Comparison of ENCODE assay signal across 8 cellular contexts in the genomic region with DNA sequence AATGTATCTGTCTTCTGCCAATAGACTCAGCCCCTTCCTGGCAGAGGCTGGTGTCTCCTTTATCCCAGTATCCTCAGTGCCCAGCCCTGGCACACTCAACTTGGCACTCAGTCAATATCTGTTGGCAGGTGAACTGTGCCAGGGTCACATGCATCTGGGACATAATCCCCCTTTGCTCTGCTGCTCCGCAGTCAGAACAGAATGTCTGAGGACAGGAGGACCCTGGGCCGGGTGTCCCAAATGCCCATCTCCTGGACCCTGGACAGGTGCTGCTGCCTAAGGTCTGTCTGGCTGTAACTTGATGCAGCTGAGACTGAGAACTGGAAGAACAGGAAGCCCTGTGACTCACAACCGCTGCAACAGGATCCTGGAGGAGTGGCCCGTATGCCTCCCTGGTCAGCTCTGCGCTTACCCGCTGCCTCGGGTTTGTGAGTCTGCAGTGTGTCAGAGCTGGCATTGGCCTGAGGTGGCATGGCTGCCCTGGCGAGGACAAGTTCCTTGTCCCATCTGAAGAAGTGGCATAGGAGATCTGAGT. TPM values are rescaled to one million over a fixed set of nuclear protein-coding genes. Genes with fewer than 3 reads are reported as not detected.
DNase-seq lines count a peak whose midpoint lies in the region; ATAC-seq lines count a peak whose summit lies in the region.

No MANE protein-coding gene starts in this region.

- DNase-seq in GDM1 (lab: John Stamatoyannopoulos, UW), result peak; percentile 65
- peak; percentile 80 for DNase-seq in NCI-H460 (ENCODE audit: extremely low read depth, low read depth)
- peak; percentile 26 for DNase-seq in activated T-helper 1 cell treated with anti-CD3 and anti-CD28 coated beads, Interleukin-12 subunit alpha, Interleukin-12 subunit beta, Interleukin-2, Interleukin-4 antibody, amounts not matched to agents 30 ng/mL and 10 ng/mL and 1 ng/mL, durations not matched to agents 14 hours and 24 hours and 36 hours (ENCODE audit: low spot score)
- DNase-seq in glomerular visceral epithelial cell (ENCODE audit: extremely low spot score), result peak; percentile 83
- DNase-seq in posterior vena cava (ENCODE audit: low spot score), result peak; percentile 90
- no peak for DNase-seq in NCI-H524 (lab: John Stamatoyannopoulos, UW)
- DNase-seq in NCI-H1436 (lab: John Stamatoyannopoulos, UW), result no peak

- peak overlapping the region; percentile 62 for H3K4me3 Mint-ChIP-seq in activated T-helper 1 cell treated with anti-CD3 and anti-CD28 coated beads, Interleukin-12 subunit alpha, Interleukin-12 subunit beta, Interleukin-2, Interleukin-4 antibody, amounts not matched to agents 30 ng/mL and 10 ng/mL and 1 ng/mL, durations not matched to agents 14 hours and 24 hours and 36 hours

- H3K27me3 Mint-ChIP-seq in activated T-helper 1 cell treated with anti-CD3 and anti-CD28 coated beads, Interleukin-12 subunit alpha, Interleukin-12 subunit beta, Interleukin-2, Interleukin-4 antibody, amounts not matched to agents 30 ng/mL and 10 ng/mL and 1 ng/mL, durations not matched to agents 14 hours and 24 hours and 36 hours (ENCODE audit: insufficient read depth), result no peaks in the 10 kb centered on the region

- peaks cover 95% of the 10 kb centered on the region for H3K4me1 Mint-ChIP-seq in activated T-helper 1 cell treated with anti-CD3 and anti-CD28 coated beads, Interleukin-12 subunit alpha, Interleukin-12 subunit beta, Interleukin-2, Interleukin-4 antibody, amounts not matched to agents 30 ng/mL and 10 ng/mL and 1 ng/mL, durations not matched to agents 14 hours and 24 hours and 36 hours (ENCODE audit: low read depth)

- H3K9me3 Mint-ChIP-seq in activated T-helper 1 cell treated with anti-CD3 and anti-CD28 coated beads, Interleukin-12 subunit alpha, Interleukin-12 subunit beta, Interleukin-2, Interleukin-4 antibody, amounts not matched to agents 30 ng/mL and 10 ng/mL and 1 ng/mL, durations not matched to agents 14 hours and 24 hours and 36 hours, result no peaks in the 10 kb centered on the region

- H3K36me3 Mint-ChIP-seq in activated T-helper 1 cell treated with anti-CD3 and anti-CD28 coated beads, Interleukin-12 subunit alpha, Interleukin-12 subunit beta, Interleukin-2, Interleukin-4 antibody, amounts not matched to agents 30 ng/mL and 10 ng/mL and 1 ng/mL, durations not matched to agents 14 hours and 24 hours and 36 hours (ENCODE audit: low read depth), result peaks cover 14% of the 10 kb centered on the region

- H3K27ac Mint-ChIP-seq in activated T-helper 1 cell treated with anti-CD3 and anti-CD28 coated beads, Interleukin-12 subunit alpha, Interleukin-12 subunit beta, Interleukin-2, Interleukin-4 antibody, amounts not matched to agents 30 ng/mL and 10 ng/mL and 1 ng/mL, durations not matched to agents 14 hours and 24 hours and 36 hours, result peak overlapping the region; percentile 49

- no peak for ATAC-seq in GM21367 (IDR thresholded peaks at IDR 0.05; ENCODE audit: unreplicated experiment)

- intact Hi-C loops in activated T-helper 1 cell treated with anti-CD3 and anti-CD28 coated beads, Interleukin-12 subunit alpha, Interleukin-12 subunit beta, Interleukin-2, Interleukin-4 antibody, amounts not matched to agents 30 ng/mL and 10 ng/mL and 1 ng/mL, durations not matched to agents 14 hours and 24 hours and 36 hours (cut with micrococcal nuclease), result loop anchor here (2.0 to 5.0 kb wide), 3 partner anchors 16 to 1632 kb away; no protein-coding TSS in a partner anchor
- intact Hi-C loops in posterior vena cava (cut with DNase I), result no loop called here

RNA-seq across cellular contexts. Expression of gene HK2, which starts 11.4 kb away (rescaled TPM):
- 10.4 and 12.5 TPM in 2 replicates for total RNA-seq in NCI-H460 (2014; rRNA removed; shearing (Covaris generic))
- polyA plus RNA-seq in NCI-H460 (2014; cell fraction: nucleus; rRNA removed), result 10.0 and 17.3 TPM in 2 replicates
- 92.2 and 94.5 TPM in 2 replicates for total RNA-seq in activated T-helper 1 cell treated with anti-CD3 and anti-CD28 coated beads, Interleukin-12 subunit alpha, Interleukin-12 subunit beta, Interleukin-2, Interleukin-4 antibody, amounts not matched to agents 30 ng/mL and 10 ng/mL and 1 ng/mL, durations not matched to agents 14 hours and 24 hours and 36 hours
- total RNA-seq in posterior vena cava, result 1 to 10 TPM; 4.2 to 4.3 TPM

Comparison
In these comparisons a context has a peak if more than half of its experiments do, and no peak if none do; other contexts are left out.
1. DNase-seq: peak in GDM1 (single experiment), NCI-H460 (single experiment), activated T-helper 1 cell treated with anti-CD3 and anti-CD28 coated beads, Interleukin-12 subunit alpha, Interleukin-12 subunit beta, Interleukin-2, Interleukin-4 antibody, amounts not matched to agents 30 ng/mL and 10 ng/mL and 1 ng/mL, durations not matched to agents 14 hours and 24 hours and 36 hours (single experiment), glomerular visceral epithelial cell (single experiment) and posterior vena cava (single experiment); none in NCI-H524 (0 of 2) and NCI-H1436 (single experiment).